1 cellular context compared by ENCODE assay signal in the genomic region with DNA sequence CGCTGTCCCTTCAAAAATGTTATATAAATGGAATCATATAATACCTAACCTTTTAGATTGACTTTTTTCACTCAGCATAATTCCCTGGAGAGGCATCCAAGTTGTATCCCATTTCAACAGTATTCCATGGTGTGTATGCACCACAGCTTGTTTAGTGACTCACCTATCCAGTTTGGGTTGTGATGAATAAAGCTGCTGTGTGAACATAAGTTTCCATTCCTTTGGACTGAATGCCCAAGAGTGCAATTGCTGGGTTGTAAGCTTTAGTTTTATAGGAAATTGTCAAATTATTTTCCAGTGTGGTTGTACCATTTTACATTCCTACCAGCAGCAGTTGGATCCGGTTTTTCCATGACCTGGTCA.
TF ChIP-seq lines count a peak whose summit lies in the region.

No MANE protein-coding gene starts in this region.

TF ChIP-seq in GM23338, 12 proteins besides CTCF, POLR2A, EP300 and RAD21:
- TF ChIP-seq POLR2AphosphoS5 (IDR thresholded peaks at IDR 0.05; ENCODE audit: low read depth) (no peak), JUNB (IDR thresholded peaks at IDR 0.05; ENCODE audit: unreplicated experiment) (no peak), EZH2 (IDR thresholded peaks at IDR 0.05; ENCODE audit: low read depth, unreplicated experiment) (no peak), NANOG (IDR thresholded peaks at IDR 0.05; ENCODE audit: borderline replicate concordance) (no peak), ZNF331 (CRISPR knock-in tag; IDR thresholded peaks at IDR 0.05; ENCODE audit: low read depth) (no peak), EZH2phosphoT487 (IDR thresholded peaks at IDR 0.05; ENCODE audit: unreplicated experiment) (no peak), STAT1 (IDR thresholded peaks at IDR 0.05; ENCODE audit: unreplicated experiment) (no peak), ZNF114 (CRISPR knock-in tag; IDR thresholded peaks at IDR 0.05) (no peak), CREB1 (CRISPR knock-in tag; IDR thresholded peaks at IDR 0.05; ENCODE audit: low read depth) (no peak)
- TF ChIP-seq, protein P1, sequence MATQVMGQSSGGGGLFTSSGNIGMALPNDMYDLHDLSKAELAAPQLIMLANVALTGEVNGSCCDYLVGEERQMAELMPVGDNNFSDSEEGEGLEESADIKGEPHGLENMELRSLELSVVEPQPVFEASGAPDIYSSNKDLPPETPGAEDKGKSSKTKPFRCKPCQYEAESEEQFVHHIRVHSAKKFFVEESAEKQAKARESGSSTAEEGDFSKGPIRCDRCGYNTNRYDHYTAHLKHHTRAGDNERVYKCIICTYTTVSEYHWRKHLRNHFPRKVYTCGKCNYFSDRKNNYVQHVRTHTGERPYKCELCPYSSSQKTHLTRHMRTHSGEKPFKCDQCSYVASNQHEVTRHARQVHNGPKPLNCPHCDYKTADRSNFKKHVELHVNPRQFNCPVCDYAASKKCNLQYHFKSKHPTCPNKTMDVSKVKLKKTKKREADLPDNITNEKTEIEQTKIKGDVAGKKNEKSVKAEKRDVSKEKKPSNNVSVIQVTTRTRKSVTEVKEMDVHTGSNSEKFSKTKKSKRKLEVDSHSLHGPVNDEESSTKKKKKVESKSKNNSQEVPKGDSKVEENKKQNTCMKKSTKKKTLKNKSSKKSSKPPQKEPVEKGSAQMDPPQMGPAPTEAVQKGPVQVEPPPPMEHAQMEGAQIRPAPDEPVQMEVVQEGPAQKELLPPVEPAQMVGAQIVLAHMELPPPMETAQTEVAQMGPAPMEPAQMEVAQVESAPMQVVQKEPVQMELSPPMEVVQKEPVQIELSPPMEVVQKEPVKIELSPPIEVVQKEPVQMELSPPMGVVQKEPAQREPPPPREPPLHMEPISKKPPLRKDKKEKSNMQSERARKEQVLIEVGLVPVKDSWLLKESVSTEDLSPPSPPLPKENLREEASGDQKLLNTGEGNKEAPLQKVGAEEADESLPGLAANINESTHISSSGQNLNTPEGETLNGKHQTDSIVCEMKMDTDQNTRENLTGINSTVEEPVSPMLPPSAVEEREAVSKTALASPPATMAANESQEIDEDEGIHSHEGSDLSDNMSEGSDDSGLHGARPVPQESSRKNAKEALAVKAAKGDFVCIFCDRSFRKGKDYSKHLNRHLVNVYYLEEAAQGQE (IDR thresholded peaks at IDR 0.05; ENCODE audit: unreplicated experiment): no peak
- TF ChIP-seq, protein P2, sequence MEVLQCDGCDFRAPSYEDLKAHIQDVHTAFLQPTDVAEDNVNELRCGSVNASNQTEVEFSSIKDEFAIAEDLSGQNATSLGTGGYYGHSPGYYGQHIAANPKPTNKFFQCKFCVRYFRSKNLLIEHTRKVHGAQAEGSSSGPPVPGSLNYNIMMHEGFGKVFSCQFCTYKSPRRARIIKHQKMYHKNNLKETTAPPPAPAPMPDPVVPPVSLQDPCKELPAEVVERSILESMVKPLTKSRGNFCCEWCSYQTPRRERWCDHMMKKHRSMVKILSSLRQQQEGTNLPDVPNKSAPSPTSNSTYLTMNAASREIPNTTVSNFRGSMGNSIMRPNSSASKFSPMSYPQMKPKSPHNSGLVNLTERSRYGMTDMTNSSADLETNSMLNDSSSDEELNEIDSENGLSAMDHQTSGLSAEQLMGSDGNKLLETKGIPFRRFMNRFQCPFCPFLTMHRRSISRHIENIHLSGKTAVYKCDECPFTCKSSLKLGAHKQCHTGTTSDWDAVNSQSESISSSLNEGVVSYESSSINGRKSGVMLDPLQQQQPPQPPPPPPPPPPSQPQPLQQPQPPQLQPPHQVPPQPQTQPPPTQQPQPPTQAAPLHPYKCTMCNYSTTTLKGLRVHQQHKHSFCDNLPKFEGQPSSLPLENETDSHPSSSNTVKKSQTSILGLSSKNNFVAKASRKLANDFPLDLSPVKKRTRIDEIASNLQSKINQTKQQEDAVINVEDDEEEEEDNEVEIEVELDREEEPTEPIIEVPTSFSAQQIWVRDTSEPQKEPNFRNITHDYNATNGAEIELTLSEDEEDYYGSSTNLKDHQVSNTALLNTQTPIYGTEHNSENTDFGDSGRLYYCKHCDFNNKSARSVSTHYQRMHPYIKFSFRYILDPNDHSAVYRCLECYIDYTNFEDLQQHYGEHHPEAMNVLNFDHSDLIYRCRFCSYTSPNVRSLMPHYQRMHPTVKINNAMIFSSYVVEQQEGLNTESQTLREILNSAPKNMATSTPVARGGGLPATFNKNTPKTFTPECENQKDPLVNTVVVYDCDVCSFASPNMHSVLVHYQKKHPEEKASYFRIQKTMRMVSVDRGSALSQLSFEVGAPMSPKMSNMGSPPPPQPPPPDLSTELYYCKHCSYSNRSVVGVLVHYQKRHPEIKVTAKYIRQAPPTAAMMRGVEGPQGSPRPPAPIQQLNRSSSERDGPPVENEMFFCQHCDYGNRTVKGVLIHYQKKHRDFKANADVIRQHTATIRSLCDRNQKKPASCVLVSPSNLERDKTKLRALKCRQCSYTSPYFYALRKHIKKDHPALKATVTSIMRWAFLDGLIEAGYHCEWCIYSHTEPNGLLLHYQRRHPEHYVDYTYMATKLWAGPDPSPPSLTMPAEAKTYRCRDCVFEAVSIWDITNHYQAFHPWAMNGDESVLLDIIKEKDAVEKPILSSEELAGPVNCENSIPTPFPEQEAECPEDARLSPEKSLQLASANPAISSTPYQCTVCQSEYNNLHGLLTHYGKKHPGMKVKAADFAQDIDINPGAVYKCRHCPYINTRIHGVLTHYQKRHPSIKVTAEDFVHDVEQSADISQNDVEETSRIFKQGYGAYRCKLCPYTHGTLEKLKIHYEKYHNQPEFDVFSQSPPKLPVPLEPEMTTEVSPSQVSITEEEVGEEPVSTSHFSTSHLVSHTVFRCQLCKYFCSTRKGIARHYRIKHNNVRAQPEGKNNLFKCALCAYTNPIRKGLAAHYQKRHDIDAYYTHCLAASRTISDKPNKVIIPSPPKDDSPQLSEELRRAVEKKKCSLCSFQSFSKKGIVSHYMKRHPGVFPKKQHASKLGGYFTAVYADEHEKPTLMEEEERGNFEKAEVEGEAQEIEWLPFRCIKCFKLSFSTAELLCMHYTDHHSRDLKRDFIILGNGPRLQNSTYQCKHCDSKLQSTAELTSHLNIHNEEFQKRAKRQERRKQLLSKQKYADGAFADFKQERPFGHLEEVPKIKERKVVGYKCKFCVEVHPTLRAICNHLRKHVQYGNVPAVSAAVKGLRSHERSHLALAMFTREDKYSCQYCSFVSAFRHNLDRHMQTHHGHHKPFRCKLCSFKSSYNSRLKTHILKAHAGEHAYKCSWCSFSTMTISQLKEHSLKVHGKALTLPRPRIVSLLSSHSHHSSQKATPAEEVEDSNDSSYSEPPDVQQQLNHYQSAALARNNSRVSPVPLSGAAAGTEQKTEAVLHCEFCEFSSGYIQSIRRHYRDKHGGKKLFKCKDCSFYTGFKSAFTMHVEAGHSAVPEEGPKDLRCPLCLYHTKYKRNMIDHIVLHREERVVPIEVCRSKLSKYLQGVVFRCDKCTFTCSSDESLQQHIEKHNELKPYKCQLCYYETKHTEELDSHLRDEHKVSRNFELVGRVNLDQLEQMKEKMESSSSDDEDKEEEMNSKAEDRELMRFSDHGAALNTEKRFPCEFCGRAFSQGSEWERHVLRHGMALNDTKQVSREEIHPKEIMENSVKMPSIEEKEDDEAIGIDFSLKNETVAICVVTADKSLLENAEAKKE (CRISPR knock-in tag; IDR thresholded peaks at IDR 0.05): no peak
- TF ChIP-seq, protein P3, sequence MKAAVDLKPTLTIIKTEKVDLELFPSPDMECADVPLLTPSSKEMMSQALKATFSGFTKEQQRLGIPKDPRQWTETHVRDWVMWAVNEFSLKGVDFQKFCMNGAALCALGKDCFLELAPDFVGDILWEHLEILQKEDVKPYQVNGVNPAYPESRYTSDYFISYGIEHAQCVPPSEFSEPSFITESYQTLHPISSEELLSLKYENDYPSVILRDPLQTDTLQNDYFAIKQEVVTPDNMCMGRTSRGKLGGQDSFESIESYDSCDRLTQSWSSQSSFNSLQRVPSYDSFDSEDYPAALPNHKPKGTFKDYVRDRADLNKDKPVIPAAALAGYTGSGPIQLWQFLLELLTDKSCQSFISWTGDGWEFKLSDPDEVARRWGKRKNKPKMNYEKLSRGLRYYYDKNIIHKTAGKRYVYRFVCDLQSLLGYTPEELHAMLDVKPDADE (IDR thresholded peaks at IDR 0.05): no peak
